ENCODE assay signal across 26 cellular contexts in the genomic region with DNA sequence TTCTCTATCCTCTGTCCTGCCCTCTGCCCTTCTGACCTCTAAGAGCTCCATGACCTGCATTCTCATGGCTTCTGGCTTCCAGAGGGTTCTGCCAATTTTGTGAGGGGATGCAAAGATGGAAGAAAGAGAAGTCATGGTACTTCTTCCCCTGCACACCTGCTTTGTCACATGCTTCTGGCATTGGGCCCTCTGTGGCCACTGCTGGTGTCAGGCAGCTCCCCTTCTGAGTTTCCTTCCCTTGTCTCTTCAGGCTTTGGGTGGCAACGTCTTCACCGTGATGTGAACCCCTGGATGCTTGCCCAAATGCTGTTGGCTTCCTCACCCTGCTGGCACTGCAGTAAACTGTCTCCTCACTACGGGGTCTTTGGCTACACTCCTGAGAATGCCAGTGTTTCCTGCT.
"Had no signal": no experiment of that assay in that cellular context is flagged by ENCODE, and none has a peak within 500 bp of the region (broad histone marks: within the 10 kb centered on the region; RNA-seq: fewer than 3 reads in every experiment).

No MANE protein-coding gene starts in this region.

- H3K27me3 Mint-ChIP-seq: activated CD4-positive, alpha-beta T cell treated with anti-CD3 and anti-CD28 coated beads for 36 hours; activated naive CD8-positive, alpha-beta T cell treated with anti-CD3 and anti-CD28 coated beads for 36 hours; stimulated activated memory B cell treated with anti-CD40 and anti-IgM and Interleukin-4, amounts not matched to agents 10 μg/mL and 1 μg/mL and 100 μg/mL, for 72 hours had no signal

- H3K4me3 ChIP-seq: coronary artery, hepatocyte, left ventricle myocardium inferior, sigmoid colon, smooth muscle cell, stomach, transverse colon, uterus had no signal

- H3K79me2 ChIP-seq: hepatocyte had no signal

- H3K36me3 ChIP-seq: left ventricle myocardium inferior, sigmoid colon, stomach, transverse colon, uterus had no signal

- H3K4me1 Mint-ChIP-seq: neural crest cell had no signal

- H2AFZ ChIP-seq: hepatocyte had no signal

- H3K27ac Mint-ChIP-seq: activated CD4-positive, alpha-beta T cell treated with anti-CD3 and anti-CD28 coated beads for 36 hours; activated naive CD8-positive, alpha-beta T cell treated with anti-CD3 and anti-CD28 coated beads for 36 hours; activated T-helper 2 cell treated with anti-CD3 and anti-CD28 coated beads, Interferon-gamma antibody, Interleukin-2, Interleukin-4, amounts not matched to agents 10 μg/mL and 5 μg/mL and 100 μg/mL, durations not matched to agents 14 hours and 24 hours and 36 hours; stimulated activated memory B cell treated with anti-CD40 and anti-IgM and Interleukin-4, amounts not matched to agents 10 μg/mL and 1 μg/mL and 100 μg/mL, for 72 hours; WTC11 had no signal

- H3K36me3 Mint-ChIP-seq: naive thymus-derived CD4-positive, alpha-beta T cell; stimulated activated memory B cell treated with anti-CD40 and anti-IgM and Interleukin-4, amounts not matched to agents 10 μg/mL and 1 μg/mL and 100 μg/mL, for 72 hours had no signal

- H3K4me1 ChIP-seq: left ventricle myocardium inferior, stomach, uterus had no signal

- H3K27me3 ChIP-seq: hepatocyte, sigmoid colon, stomach, transverse colon, uterus had no signal

- H3K27ac ChIP-seq: coronary artery, left ventricle myocardium inferior, stomach, uterus had no signal

- H3K4me2 ChIP-seq: hepatocyte, smooth muscle cell had no signal

- H3K9me3 Mint-ChIP-seq: activated T-cell treated with anti-CD3 and anti-CD28 coated beads, Interleukin-2, amount 50 U/mL, for 4 hours; neural crest cell had no signal

- H3K9me3 ChIP-seq: left ventricle myocardium inferior, sigmoid colon, stomach, transverse colon, uterus had no signal

- H3K4me3 Mint-ChIP-seq: activated CD4-positive, alpha-beta T cell treated with anti-CD3 and anti-CD28 coated beads for 36 hours; activated naive CD8-positive, alpha-beta T cell treated with anti-CD3 and anti-CD28 coated beads for 36 hours; activated T-cell treated with anti-CD3 and anti-CD28 coated beads, Interleukin-2, amount 50 U/mL, for 4 hours; naive thymus-derived CD4-positive, alpha-beta T cell; neural crest cell; stimulated activated memory B cell treated with anti-CD40 and anti-IgM and Interleukin-4, amounts not matched to agents 10 μg/mL and 1 μg/mL and 100 μg/mL, for 72 hours; WTC11 had no signal

- ATAC-seq: activated CD4-positive, alpha-beta T cell treated with anti-CD3 and anti-CD28 coated beads for 36 hours; activated T-cell treated with anti-CD3 and anti-CD28 coated beads, Interleukin-2, amount 50 U/mL, for 4 hours; naive thymus-derived CD4-positive, alpha-beta T cell; stimulated activated memory B cell treated with anti-CD40 and anti-IgM and Interleukin-4, amounts not matched to agents 10 μg/mL and 1 μg/mL and 100 μg/mL, for 72 hours; WTC11 had no signal

- DNase-seq: activated CD4-positive, alpha-beta T cell treated with anti-CD3 and anti-CD28 coated beads for 36 hours; activated CD4-positive, alpha-beta T cell treated with anti-CD3 and anti-CD28 coated beads, Interleukin-2, amount 50 U/mL, for 4 hours; activated CD8-positive, alpha-beta memory T cell treated with anti-CD3 and anti-CD28 coated beads for 24 hours; activated CD8-positive, alpha-beta memory T cell treated with anti-CD3 and anti-CD28 coated beads, Interleukin-2, amount 50 U/mL, for 48 hours; activated naive CD4-positive, alpha-beta T cell; activated naive CD8-positive, alpha-beta T cell treated with anti-CD3 and anti-CD28 coated beads for 36 hours; activated T-cell treated with anti-CD3 and anti-CD28 coated beads, Interleukin-2, amount 50 U/mL, for 4 hours; cerebellar nuclear complex; foreskin melanocyte; kidney glomerular epithelial cell; left ventricle myocardium inferior; naive thymus-derived CD4-positive, alpha-beta T cell; posterior cingulate gyrus; retina; sigmoid colon; stimulated activated CD4-positive, alpha-beta T cell treated with anti-CD3 and anti-CD28 coated beads, Interleukin-15, amount 100 ng/mL, for 24 hours; stomach; transverse colon; uterus had no signal
